Comparison of ENCODE assay signal across 2 cellular contexts in the genomic region with DNA sequence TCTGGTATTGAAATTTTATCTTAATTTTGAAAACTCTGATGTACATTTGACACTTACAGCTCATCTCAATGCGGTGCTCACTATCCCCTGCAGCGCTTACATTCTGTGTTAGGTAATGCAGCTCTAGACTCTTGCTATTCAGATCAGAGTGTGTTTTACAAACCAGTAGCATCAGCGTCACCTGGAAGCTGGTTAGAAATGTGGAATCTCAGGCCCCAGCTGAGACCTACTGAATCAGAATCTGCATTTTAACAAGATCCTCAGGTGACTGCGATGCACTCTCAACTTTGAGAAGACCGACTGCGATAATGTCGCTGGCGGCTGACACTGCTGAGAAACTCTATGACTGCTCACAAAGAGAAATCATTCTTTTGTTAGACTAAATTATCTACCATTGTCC.
TF ChIP-seq lines count a peak whose summit lies in the region.

No MANE protein-coding gene starts in this region.

TF ChIP-seq in IMR-90, 13 proteins besides CTCF, POLR2A, EP300 and RAD21:
- TF ChIP-seq MAFK (IDR thresholded peaks at IDR 0.05; ENCODE audit: low read depth, low read length) (no peak), FOS (IDR thresholded peaks at IDR 0.05; ENCODE audit: low read depth, low read length) (no peak), CEBPB (IDR thresholded peaks at IDR 0.05; ENCODE audit: low read depth, low read length) (no peak), RCOR1 (IDR thresholded peaks at IDR 0.05; ENCODE audit: insufficient replicate concordance, low read length) (no peak), SMC3 (IDR thresholded peaks at IDR 0.05; ENCODE audit: low read depth, low read length) (no peak), RFX5 (IDR thresholded peaks at IDR 0.05; ENCODE audit: low read depth, low read length) (no peak), BHLHE40 (IDR thresholded peaks at IDR 0.05; ENCODE audit: low read depth, low read length) (no peak), MXI1 (IDR thresholded peaks at IDR 0.05; ENCODE audit: borderline replicate concordance, low read depth, low read length) (no peak), CHD1 (IDR thresholded peaks at IDR 0.05; ENCODE audit: low read depth, low read length) (no peak), NFE2L2 (IDR thresholded peaks at IDR 0.05; ENCODE audit: low read depth, low read length) (no peak), MAZ (IDR thresholded peaks at IDR 0.05; ENCODE audit: borderline replicate concordance, low read depth, low read length) (no peak)
- TF ChIP-seq, protein P1, sequence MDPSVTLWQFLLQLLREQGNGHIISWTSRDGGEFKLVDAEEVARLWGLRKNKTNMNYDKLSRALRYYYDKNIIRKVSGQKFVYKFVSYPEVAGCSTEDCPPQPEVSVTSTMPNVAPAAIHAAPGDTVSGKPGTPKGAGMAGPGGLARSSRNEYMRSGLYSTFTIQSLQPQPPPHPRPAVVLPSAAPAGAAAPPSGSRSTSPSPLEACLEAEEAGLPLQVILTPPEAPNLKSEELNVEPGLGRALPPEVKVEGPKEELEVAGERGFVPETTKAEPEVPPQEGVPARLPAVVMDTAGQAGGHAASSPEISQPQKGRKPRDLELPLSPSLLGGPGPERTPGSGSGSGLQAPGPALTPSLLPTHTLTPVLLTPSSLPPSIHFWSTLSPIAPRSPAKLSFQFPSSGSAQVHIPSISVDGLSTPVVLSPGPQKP (IDR thresholded peaks at IDR 0.05; ENCODE audit: borderline replicate concordance, low read depth, low read length) = no peak
- TF ChIP-seq, protein P2, sequence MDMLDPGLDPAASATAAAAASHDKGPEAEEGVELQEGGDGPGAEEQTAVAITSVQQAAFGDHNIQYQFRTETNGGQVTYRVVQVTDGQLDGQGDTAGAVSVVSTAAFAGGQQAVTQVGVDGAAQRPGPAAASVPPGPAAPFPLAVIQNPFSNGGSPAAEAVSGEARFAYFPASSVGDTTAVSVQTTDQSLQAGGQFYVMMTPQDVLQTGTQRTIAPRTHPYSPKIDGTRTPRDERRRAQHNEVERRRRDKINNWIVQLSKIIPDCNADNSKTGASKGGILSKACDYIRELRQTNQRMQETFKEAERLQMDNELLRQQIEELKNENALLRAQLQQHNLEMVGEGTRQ (IDR thresholded peaks at IDR 0.05; ENCODE audit: low read depth, low read length) = no peak

TF ChIP-seq in H1, 55 proteins besides CTCF, POLR2A, EP300 and RAD21:
- TF ChIP-seq SAP30 (IDR thresholded peaks at IDR 0.05; ENCODE audit: insufficient read depth, insufficient replicate concordance, low read length) (no peak), YY1 (IDR thresholded peaks at IDR 0.05; ENCODE audit: low read depth, low read length) (no peak), TAF7 (optimal IDR thresholded peaks at IDR 0.05; ENCODE audit: borderline replicate concordance, low read depth, low read length) (no peak), HDAC2 (IDR thresholded peaks at IDR 0.05; ENCODE audit: borderline replicate concordance in 1 of 2, low read depth in 2 of 2, low read length in 2 of 2) (no peak), BRCA1 (IDR thresholded peaks at IDR 0.05; ENCODE audit: low read depth, low read length) (no peak), CBX8 (IDR thresholded peaks at IDR 0.05; ENCODE audit: borderline replicate concordance, low read depth, low read length) (no peak)
